Comparison of ENCODE assay signal across 24 cellular contexts in the genomic region with DNA sequence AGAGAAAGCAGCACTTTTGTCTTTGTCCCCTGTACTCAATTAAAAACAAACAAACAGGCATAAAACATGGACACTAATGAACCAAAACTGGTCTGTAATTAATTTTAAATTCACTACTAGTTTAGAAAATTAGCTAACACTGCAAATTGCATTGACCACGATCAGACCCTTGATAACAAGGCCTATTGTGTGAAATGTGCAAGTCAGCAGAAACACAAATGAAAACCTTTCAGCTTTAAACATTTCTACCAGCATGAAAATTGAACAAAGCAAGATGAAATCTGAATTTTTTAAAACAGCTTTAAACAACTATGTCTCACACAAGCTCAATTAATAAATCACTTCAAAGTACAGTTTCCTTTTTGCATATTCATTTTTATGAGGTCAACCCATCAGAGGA. TPM values are rescaled to one million over a fixed set of nuclear protein-coding genes. Genes with fewer than 3 reads are reported as not detected.
A peak's percentile ranks its signal among the peaks of the same experiment; 100 is the strongest.
DNase-seq lines count a peak whose midpoint lies in the region; ATAC-seq, FAIRE-seq and TF ChIP-seq lines count a peak whose summit lies in the region.
"Had no signal": no experiment of that assay in that cellular context is flagged by ENCODE, and none has a peak within 500 bp of the region (broad histone marks: within the 10 kb centered on the region; RNA-seq: fewer than 3 reads in every experiment).

No MANE protein-coding gene starts in this region.

- no peak overlapping the region for H2BK12ac ChIP-seq in H9 (ENCODE audit: insufficient read length, low read depth, low read length)

- no peak overlapping the region for H3K23ac ChIP-seq in H9 (ENCODE audit: insufficient read length, low read depth, low read length)

- no peak for TF ChIP-seq RAD21 in K562 (CRISPR knock-in tag; conservative IDR thresholded peaks at IDR 0.05 in 1 of 2, IDR thresholded peaks at IDR 0.05 in 1 of 2)

- no peak for TF ChIP-seq CTCF in A673 (conservative IDR thresholded peaks at IDR 0.05; ENCODE audit: low read depth, low read length)
- no peak for TF ChIP-seq CTCF in GM23338 (conservative IDR thresholded peaks at IDR 0.05; ENCODE audit: low read depth in 2 of 2)
- TF ChIP-seq CTCF in K562 (IDR thresholded peaks at IDR 0.05 in 2 of 3, conservative IDR thresholded peaks at IDR 0.05 in 1 of 3; ENCODE audit: insufficient read depth in 2 of 3, low read depth in 1 of 3, low read length in 3 of 3), result no peak
- no peak for TF ChIP-seq CTCF in parathyroid adenoma (IDR thresholded peaks at IDR 0.05)
- TF ChIP-seq CTCF in H9 (conservative IDR thresholded peaks at IDR 0.05), result no peak

- H3K4ac ChIP-seq in H9 (ENCODE audit: low read depth, low read length), result no peak overlapping the region

- 0 out of 2 replicates have a peak overlapping the region, but pooled peaks have one; percentile 4 for H3K27ac Mint-ChIP-seq in GM23338
- no peak overlapping the region for H3K27ac Mint-ChIP-seq in H9
- H3K27ac Mint-ChIP-seq: B cell; CD8-positive, alpha-beta T cell; IgD-negative memory B cell; T-helper 1 cell treated with Interleukin-12 subunit alpha and Interleukin-12 subunit beta and Interleukin-4 antibody, amounts not matched to agents 30 μg/mL and 1 μg/mL, for 36 hours had no signal

- no peak overlapping the region for H4K91ac ChIP-seq in H9 (ENCODE audit: insufficient read length, low read depth, low read length)

- intact Hi-C loops in A673 (cut with micrococcal nuclease; ENCODE audit: unreplicated experiment), result no loop called here
- intact Hi-C loops in K562 (cut with micrococcal nuclease), result no loop called here

- CTCF ChIA-PET in A673 (lab: Charles Lee) (no interaction called here), K562 (lab: Yijun Ruan, JAX; ENCODE audit: low intra/inter-chr PET ratio) (no interaction called here)

- H3K79me2 ChIP-seq in GM23338 (replicated peaks; ENCODE audit: insufficient read depth), result no peaks in the 10 kb centered on the region
- no peaks in the 10 kb centered on the region for H3K79me2 ChIP-seq in K562 (ENCODE audit: control insufficient read depth, insufficient read depth, low read length)
- H3K79me2 ChIP-seq in parathyroid adenoma, result no peaks in the 10 kb centered on the region
- no peaks in the 10 kb centered on the region for H3K79me2 ChIP-seq in H9 (ENCODE audit: insufficient read depth, low read length)

- H3K27me3 Mint-ChIP-seq in GM23338 (ENCODE audit: insufficient read depth, low read depth, poor library complexity) (no peaks in the 10 kb centered on the region), H9 (ENCODE audit: low read depth) (no peaks in the 10 kb centered on the region)

- no peak overlapping the region for H3K9ac ChIP-seq in K562 (ENCODE audit: insufficient read depth in 1 of 2, low read depth in 2 of 2, low read length in 2 of 2)
- H3K9ac ChIP-seq in parathyroid adenoma, result no peak overlapping the region
- no peak overlapping the region for H3K9ac ChIP-seq in H9 (ENCODE audit: extremely low read depth, insufficient read length, low read length)
- H3K9ac ChIP-seq: GM23248 had no signal

- peaks cover 21% of the 10 kb centered on the region for H3K9me3 Mint-ChIP-seq in GM23338
- H3K9me3 Mint-ChIP-seq in H9, result peaks cover 18 to 21% of the 10 kb centered on the region in 2 experiments

- H3K79me1 ChIP-seq in H9 (ENCODE audit: insufficient read depth, low read depth, low read length, poor library complexity, severe bottlenecking), result no peaks in the 10 kb centered on the region

- no peak overlapping the region for H2BK5ac ChIP-seq in H9 (ENCODE audit: insufficient read length, low read length)

- TF ChIP-seq POLR2A in K562 (conservative IDR thresholded peaks at IDR 0.05), result no peak

- in situ Hi-C loops in K562 (cut with MboI), result no loop called here

- no peaks in the 10 kb centered on the region for H3K36me3 ChIP-seq in A673 (ENCODE audit: insufficient read depth, low read length, poor library complexity, severe bottlenecking)
- 0 out of 2 replicates have a peak, but pooled peaks cover 3% of the 10 kb centered on the region for H3K36me3 ChIP-seq in GM23338 (ENCODE audit: insufficient read depth)
- H3K36me3 ChIP-seq in K562 (ENCODE audit: control insufficient read depth, insufficient read depth, low read length), result no peaks in the 10 kb centered on the region
- no peaks in the 10 kb centered on the region for H3K36me3 ChIP-seq in parathyroid adenoma (ENCODE audit: control insufficient read depth, insufficient read depth, low read length)
- H3K36me3 ChIP-seq: Peyer's patch had no signal

- H3K4me2 ChIP-seq in GM23338 (no peak overlapping the region), K562 (ENCODE audit: insufficient read depth, low read length) (no peak overlapping the region), parathyroid adenoma (ENCODE audit: low read length) (peak overlapping the region; percentile 12), H9 (ENCODE audit: insufficient read depth, insufficient read length, low read length) (no peak overlapping the region)

- no peak overlapping the region for H3T11ph ChIP-seq in H9 (ENCODE audit: low read length)

- no peak overlapping the region for H3K14ac ChIP-seq in H9 (ENCODE audit: insufficient read depth, low read length)

- 0% methylated on average over 1 of the region's 1 CpG for WGBS in K562 (ENCODE audit: insufficient coverage, low coverage, missing lambda C conversion rate)
- WGBS in H9 (ENCODE audit: extremely low coverage, insufficient read length, low lambda C conversion rate), result no CpG with 5 or more reads among the region's 1 CpG

- no peak overlapping the region for H3K4me3 ChIP-seq in A673 (ENCODE audit: low read depth, low read length, poor library complexity, severe bottlenecking)
- H3K4me3 ChIP-seq in GM23338, result no peak overlapping the region
- H3K4me3 ChIP-seq in K562, result no peak overlapping the region
- H3K4me3 ChIP-seq in parathyroid adenoma (ENCODE audit: low read depth, low read length), result no peak overlapping the region
- H3K4me3 ChIP-seq: GM23248, Peyer's patch had no signal

- no peak for TF ChIP-seq EP300 in K562 (IDR thresholded peaks at IDR 0.05; ENCODE audit: low read length)

- H3K4me1 Mint-ChIP-seq in GM23338 (peaks cover 4% of the 10 kb centered on the region; the same call in 1 of the 3 replicates), H9 (no peaks in the 10 kb centered on the region; a peak in 1 of 4 replicates)
- H3K4me1 Mint-ChIP-seq: B cell, IgD-negative memory B cell had no signal

- FAIRE-seq in K562 (lab: Jason Lieb, UNC), result no peak

- H4K20me1 ChIP-seq in GM23338 (replicated peaks; ENCODE audit: insufficient read depth) (no peaks in the 10 kb centered on the region), K562 (replicated peaks; ENCODE audit: control insufficient read depth, insufficient read depth, low read length) (no peaks in the 10 kb centered on the region), H9 (ENCODE audit: control insufficient read depth, insufficient read depth, insufficient read length) (no peaks in the 10 kb centered on the region)

- no peaks in the 10 kb centered on the region for H3K23me2 ChIP-seq in H9 (ENCODE audit: insufficient read length, low read depth, low read length, poor library complexity, severe bottlenecking)

- H4K8ac ChIP-seq in H9 (replicated peaks; ENCODE audit: insufficient read length, low read depth, low read length), result no peak overlapping the region

- no peak overlapping the region for H3K4me3 Mint-ChIP-seq in GM23338
- H3K4me3 Mint-ChIP-seq in H9, result no peak overlapping the region
- H3K4me3 Mint-ChIP-seq: B cell; CD8-positive, alpha-beta T cell; IgD-negative memory B cell; T-helper 1 cell treated with Interleukin-12 subunit alpha and Interleukin-12 subunit beta and Interleukin-4 antibody, amounts not matched to agents 30 μg/mL and 1 μg/mL, for 36 hours had no signal

- peaks cover 12% of the 10 kb centered on the region for H3K9me3 ChIP-seq in A673 (ENCODE audit: low read depth, low read length, poor library complexity, severe bottlenecking)
- H3K9me3 ChIP-seq in K562 (replicated peaks; ENCODE audit: control insufficient read depth, insufficient read depth, low read depth, low read length), result no peaks in the 10 kb centered on the region
- H3K9me3 ChIP-seq in parathyroid adenoma (ENCODE audit: control insufficient read depth, low read length), result no peaks in the 10 kb centered on the region
- peaks cover 9% of the 10 kb centered on the region for H3K9me3 ChIP-seq in H9 (ENCODE audit: control insufficient read depth, low read depth, low read length)
- H3K9me3 ChIP-seq: Peyer's patch had no signal

- no peaks in the 10 kb centered on the region for H3K9me1 ChIP-seq in K562 (ENCODE audit: control insufficient read depth, insufficient read depth, low read length)

- ATAC-seq in GM23338 (no peak), K562 (no peak), GM18519 (IDR thresholded peaks at IDR 0.05; ENCODE audit: low FRiP score, unreplicated experiment) (no peak)
- ATAC-seq: CD8-positive, alpha-beta T cell had no signal

- BruUV-seq in A673 (replicated peaks; lab: Mats Ljungman, UMichigan), result no TSS peak
- BruUV-seq in K562 (replicated peaks; lab: Mats Ljungman, UMichigan), result no TSS peak

- POLR2A ChIA-PET in A673 (lab: Charles Lee; ENCODE audit: low non-redundant PET) (no interaction called here), K562 (lab: Yijun Ruan, JAX) (no interaction called here)

- H2AFZ ChIP-seq in GM23338 (no peak overlapping the region), K562 (ENCODE audit: low read depth, low read length) (no peak overlapping the region), parathyroid adenoma (no peak overlapping the region), H9 (ENCODE audit: low read length) (no peak overlapping the region)
- H2AFZ ChIP-seq: GM23248 had no signal

- H3K18ac ChIP-seq in H9 (ENCODE audit: insufficient read length, low read depth, low read length), result no peak overlapping the region

- H3K27ac ChIP-seq in A673 (ENCODE audit: low read depth, low read length, poor library complexity, severe bottlenecking), result no peak overlapping the region
- no peak overlapping the region for H3K27ac ChIP-seq in GM23338 (ENCODE audit: low read depth)
- no peak overlapping the region for H3K27ac ChIP-seq in K562 (ENCODE audit: extremely low read depth, low read depth, low read length)
- no peak overlapping the region for H3K27ac ChIP-seq in parathyroid adenoma
- H3K27ac ChIP-seq in H9 (ENCODE audit: insufficient read length, low read depth, low read length), result no peak overlapping the region
- H3K27ac ChIP-seq: C4-2B, GM23248, Peyer's patch had no signal

- no peaks in the 10 kb centered on the region; the same call in 1 of the 2 replicates for H3K9me2 ChIP-seq in GM23338 (ENCODE audit: insufficient read depth)

- DNase-seq in A673 (ENCODE audit: low spot score) (peak; percentile 34), GM23338 (ENCODE audit: low spot score) (no peak), K562 (ENCODE audit: extremely low read depth in 1 of 4, low spot score in 3 of 4) (no peak), NCI-H524 treated with DMSO at 0.1 percent for 48 hours (lab: John Stamatoyannopoulos, UW) (no peak), H9 (no peak)
- DNase-seq: CD8-positive, alpha-beta T cell; DMS 273 treated with DMSO at 0.1 percent for 48 hours; DMS79 treated with DMSO at 0.1 percent for 48 hours; GM23248; HCEC 1CT; Karpas-422; NCI-H1092 treated with DMSO at 0.1 percent for 48 hours; NCI-H2029; NCI-H446 treated with DMSO at 0.1 percent for 48 hours; NCI-H526 treated with DMSO at 0.1 percent for 48 hours; Peyer's patch; SHP77 treated with DMSO at 0.1 percent for 48 hours; SW 1271 had no signal

- H2BK20ac ChIP-seq in H9 (ENCODE audit: low read depth, low read length, poor library complexity, severe bottlenecking), result no peak overlapping the region

- H2AK5ac ChIP-seq in H9 (ENCODE audit: insufficient read length, low read length), result no peak overlapping the region

- H3K4me1 ChIP-seq in A673 (ENCODE audit: insufficient read depth, low read length, poor library complexity, severe bottlenecking) (peaks cover 23% of the 10 kb centered on the region), GM23338 (ENCODE audit: insufficient read depth) (no peaks in the 10 kb centered on the region), K562 (replicated peaks in 1 of 2; ENCODE audit: control insufficient read depth in 2 of 2, insufficient read depth in 2 of 2, low read length in 2 of 2) (no peaks in the 10 kb centered on the region), parathyroid adenoma (no peaks in the 10 kb centered on the region), H9 (ENCODE audit: insufficient read depth, low read length) (no peaks in the 10 kb centered on the region)

- H2BK120ac ChIP-seq in H9 (ENCODE audit: low read depth, low read length, poor library complexity, severe bottlenecking), result no peak overlapping the region

- H4K5ac ChIP-seq in H9 (ENCODE audit: insufficient read length, low read depth, low read length), result no peak overlapping the region

- H3F3A ChIP-seq in GM23338 (replicated peaks; ENCODE audit: low read depth), result no peaks in the 10 kb centered on the region

- H3K27me3 ChIP-seq in A673 (replicated peaks; ENCODE audit: insufficient read depth, low read depth, low read length, poor library complexity) (peaks cover 16% of the 10 kb centered on the region), GM23338 (ENCODE audit: insufficient read depth) (no peaks in the 10 kb centered on the region), K562 (ENCODE audit: control insufficient read depth in 2 of 2, insufficient read depth in 2 of 2, low read length in 2 of 2) (no peaks in the 10 kb centered on the region), parathyroid adenoma (ENCODE audit: control insufficient read depth, insufficient read depth, low read length) (no peaks in the 10 kb centered on the region), H9 (ENCODE audit: insufficient read depth, low read length) (no peaks in the 10 kb centered on the region)
- H3K27me3 ChIP-seq: Peyer's patch had no signal

- H3K36me3 Mint-ChIP-seq in GM23338 (ENCODE audit: low read depth) (peaks cover 21% of the 10 kb centered on the region), H9 (ENCODE audit: insufficient read depth in 1 of 3, low read depth in 3 of 3) (peaks cover 11 to 18% (median 18%) of the 10 kb centered on the region in 3 experiments)
- H3K36me3 Mint-ChIP-seq: CD8-positive, alpha-beta T cell; IgD-negative memory B cell had no signal

- no peak overlapping the region for H2BK15ac ChIP-seq in H9 (ENCODE audit: low read depth, low read length)

- no peak overlapping the region for H3K56ac ChIP-seq in H9 (ENCODE audit: insufficient read length, low read depth, low read length)

RNA-seq across cellular contexts. Expression of a gene that starts 27.1 kb away (rescaled TPM):
- total RNA-seq in A673 (2021) (33.7 and 36.5 TPM in 2 replicates), K562 (2014; rRNA removed) (7.1 and 7.5 TPM in 2 replicates), K562 (2014; rRNA removed; fragmentation: Illumina TruSeq; extraction: Trizol) (15.4 and 17.3 TPM in 2 replicates), K562 (2015; rRNA removed; fragmentation: Illumina TruSeq; extraction: Trizol) (16.5 and 17.7 TPM in 2 replicates), K562 (2021) (12.8 and 14.4 TPM in 2 replicates), H9 (2021) (38.5 and 39.3 TPM in 2 replicates)
- 45.1 and 53.7 TPM in 2 replicates for total RNA-seq in GM23338 (2014; rRNA removed; shearing (Covaris generic))
- polyA plus RNA-seq in GM23338 (2016; fragmentation: Nextera tagmentation; extraction: Ambion mirVana) (112 and 130 TPM in 2 replicates), K562 (2011; rRNA removed) (7.5 and 9.2 TPM in 2 replicates), K562 (2014; fragmentation: Illumina TruSeq; extraction: Trizol) (13.3 and 14.3 TPM in 2 replicates), K562 (2014; fragmentation: Nextera tagmentation; extraction: Ambion mirVana) (1 to 10 TPM; 7.4 to 8.6 TPM), K562 (2014; rRNA removed) (7.7 and 10.6 TPM in 2 replicates)
- 2.2 and 6.7 TPM in 2 replicates for total RNA-seq in K562 (2011; cell fraction: chromatin; rRNA removed; ENCODE audit: low replicate concordance)
- total RNA-seq in K562 (2011; cell fraction: nucleolus; rRNA removed), result 0.83 and 1.3 TPM in 2 replicates
- total RNA-seq in K562 (2011; cell fraction: nucleoplasm; rRNA removed), result 2.9 and 4.6 TPM in 2 replicates
- polyA plus RNA-seq in K562 (2011; cell fraction: cytosol; rRNA removed), result 4.6 and 6.8 TPM in 2 replicates
- 2.7 and 5.8 TPM in 2 replicates for polyA plus RNA-seq in K562 (2011; cell fraction: nucleus; rRNA removed)
- polyA plus RNA-seq in K562 (2012), result 11.8 and 16.5 TPM in 2 replicates
- 9.2 and 9.3 TPM in 2 replicates for polyA minus RNA-seq in K562 (2011; rRNA and poly(A)+ RNA removed)
- polyA minus RNA-seq in K562 (2011; cell fraction: cytosol; rRNA and poly(A)+ RNA removed), result 5.3 and 6.9 TPM in 2 replicates
- polyA minus RNA-seq in K562 (2011; cell fraction: nucleus; rRNA and poly(A)+ RNA removed), result 3.5 and 6.0 TPM in 2 replicates
